Comparison of ENCODE assay signal across 1 cellular context in genomic region chr19:47227347-47228167, GRCh38.
TF ChIP-seq lines count a peak whose summit lies in the region.

No MANE protein-coding gene starts in this region.

TF ChIP-seq in HepG2, 621 proteins besides CTCF, POLR2A, EP300 and RAD21 (continued from another document and continues in another):
- TF ChIP-seq PRDM4 (CRISPR knock-in tag; IDR thresholded peaks at IDR 0.05; ENCODE audit: borderline replicate concordance) (no peak), HDAC1 (CRISPR knock-in tag; IDR thresholded peaks at IDR 0.05) (no peak; the same call in 1 of the 2 replicates), ZNF556 (CRISPR knock-in tag; IDR thresholded peaks at IDR 0.05; ENCODE audit: borderline replicate concordance) (no peak), ATAD3A (CRISPR knock-in tag; IDR thresholded peaks at IDR 0.05) (no peak), ZNF317 (CRISPR knock-in tag; IDR thresholded peaks at IDR 0.05) (peak; percentile 52; the same call in 1 of the 2 replicates), HNRNPK (IDR thresholded peaks at IDR 0.05; ENCODE audit: low read depth, low read length, poor library complexity, severe bottlenecking) (peak; percentile 8), ZNF569 (CRISPR knock-in tag; IDR thresholded peaks at IDR 0.05; ENCODE audit: borderline replicate concordance) (no peak), ATF5 (CRISPR knock-in tag; IDR thresholded peaks at IDR 0.05; ENCODE audit: low read depth) (no peak), CC2D1A (CRISPR knock-in tag; IDR thresholded peaks at IDR 0.05) (no peak), BCL6 (CRISPR knock-in tag; IDR thresholded peaks at IDR 0.05) (peak; percentile 69), ESRRA (CRISPR knock-in tag; IDR thresholded peaks at IDR 0.05; ENCODE audit: low read depth) (no peak; the same call in none of the 2 replicates), ZNF367 (CRISPR knock-in tag; IDR thresholded peaks at IDR 0.05; ENCODE audit: borderline replicate concordance) (no peak), ELK4 (CRISPR knock-in tag; IDR thresholded peaks at IDR 0.05; ENCODE audit: borderline replicate concordance) (no peak), CSRNP2 (CRISPR knock-in tag; conservative IDR thresholded peaks at IDR 0.05; ENCODE audit: low read depth) (no peak), ZNF781 (CRISPR knock-in tag; IDR thresholded peaks at IDR 0.05; ENCODE audit: borderline replicate concordance, not compliant biosample characterization) (no peak), ZNF543 (CRISPR knock-in tag; IDR thresholded peaks at IDR 0.05) (no peak), TERF1 (CRISPR knock-in tag; IDR thresholded peaks at IDR 0.05) (no peak), TMF1 (CRISPR knock-in tag; IDR thresholded peaks at IDR 0.05; ENCODE audit: low read depth) (no peak), ZSCAN29 (CRISPR knock-in tag; conservative IDR thresholded peaks at IDR 0.05) (no peak), SRY (CRISPR knock-in tag; IDR thresholded peaks at IDR 0.05) (no peak), REL (CRISPR knock-in tag; conservative IDR thresholded peaks at IDR 0.05) (peak; percentile 69; the same call in 1 of the 2 replicates), IKZF5 (CRISPR knock-in tag; IDR thresholded peaks at IDR 0.05) (peak; percentile 53), NFYC (CRISPR knock-in tag; IDR thresholded peaks at IDR 0.05) (no peak), ARNT2 (CRISPR knock-in tag; IDR thresholded peaks at IDR 0.05; ENCODE audit: low read depth) (no peak), EHMT2 (IDR thresholded peaks at IDR 0.05; ENCODE audit: borderline replicate concordance, low read depth, low read length) (no peak), FOXJ3 (CRISPR knock-in tag; IDR thresholded peaks at IDR 0.05; ENCODE audit: borderline replicate concordance) (no peak; the same call in 1 of the 2 replicates), ATF1 (CRISPR knock-in tag; IDR thresholded peaks at IDR 0.05) (no peak), CCDC6 (CRISPR knock-in tag; IDR thresholded peaks at IDR 0.05) (0 out of 2 replicates have a peak, but pooled peaks have one; percentile 23), RAD51 (IDR thresholded peaks at IDR 0.05; ENCODE audit: borderline replicate concordance) (no peak), CBX1 (IDR thresholded peaks at IDR 0.05; ENCODE audit: low read depth) (no peak), RBM39 (IDR thresholded peaks at IDR 0.05; ENCODE audit: low read depth, low read length, poor library complexity, severe bottlenecking) (no peak), MED8 (CRISPR knock-in tag; IDR thresholded peaks at IDR 0.05; ENCODE audit: insufficient replicate concordance) (no peak), ZMAT5 (CRISPR knock-in tag; IDR thresholded peaks at IDR 0.05; ENCODE audit: borderline replicate concordance, low read depth) (no peak), DPF2 (CRISPR knock-in tag; IDR thresholded peaks at IDR 0.05; ENCODE audit: borderline replicate concordance, low read depth) (peak; percentile 69; the same call in 1 of the 2 replicates), ZNF33B (CRISPR knock-in tag; IDR thresholded peaks at IDR 0.05) (no peak), MBD4 (IDR thresholded peaks at IDR 0.05; ENCODE audit: borderline replicate concordance, low read length) (no peak), XRCC5 (optimal IDR thresholded peaks at IDR 0.05; ENCODE audit: low read length) (peak; percentile 77), HOXA7 (CRISPR knock-in tag; IDR thresholded peaks at IDR 0.05) (no peak), ZNF350 (CRISPR knock-in tag; IDR thresholded peaks at IDR 0.05; ENCODE audit: borderline replicate concordance, low read depth) (peak; percentile 80), FOXO4 (CRISPR knock-in tag; conservative IDR thresholded peaks at IDR 0.05) (no peak), NR2F6 (IDR thresholded peaks at IDR 0.05) (peak; percentile 87), NR2F6 (CRISPR knock-in tag; IDR thresholded peaks at IDR 0.05) (peak; percentile 81), SSRP1 (CRISPR knock-in tag; IDR thresholded peaks at IDR 0.05) (no peak), ZNF776 (CRISPR knock-in tag; IDR thresholded peaks at IDR 0.05) (no peak), ZKSCAN1 (IDR thresholded peaks at IDR 0.05; ENCODE audit: low read length) (no peak), ZNF792 (CRISPR knock-in tag; IDR thresholded peaks at IDR 0.05) (no peak), TEF (CRISPR knock-in tag; IDR thresholded peaks at IDR 0.05) (no peak), STAG1 (CRISPR knock-in tag; IDR thresholded peaks at IDR 0.05) (no peak), ZNF121 (CRISPR knock-in tag; IDR thresholded peaks at IDR 0.05) (peak; percentile 79), ZNF619 (CRISPR knock-in tag; IDR thresholded peaks at IDR 0.05) (no peak), PAWR (CRISPR knock-in tag; IDR thresholded peaks at IDR 0.05; ENCODE audit: borderline replicate concordance) (0 out of 2 replicates have a peak, but pooled peaks have one; percentile 13), ZNF207 (IDR thresholded peaks at IDR 0.05; ENCODE audit: borderline replicate concordance) (no peak), ZBTB43 (CRISPR knock-in tag; conservative IDR thresholded peaks at IDR 0.05) (no peak; the same call in 1 of the 2 replicates), FOXP1 (IDR thresholded peaks at IDR 0.05) (no peak), FOXP1 (CRISPR knock-in tag; IDR thresholded peaks at IDR 0.05) (no peak), ZNF839 (CRISPR knock-in tag; IDR thresholded peaks at IDR 0.05; ENCODE audit: borderline replicate concordance) (no peak), ZNF276 (CRISPR knock-in tag; IDR thresholded peaks at IDR 0.05; ENCODE audit: low read depth) (no peak), SRSF9 (IDR thresholded peaks at IDR 0.05; ENCODE audit: borderline replicate concordance, insufficient read depth, low read depth, low read length, poor library complexity, severe bottlenecking) (no peak), ZNF780A (CRISPR knock-in tag; IDR thresholded peaks at IDR 0.05) (no peak), ZNF337 (CRISPR knock-in tag; IDR thresholded peaks at IDR 0.05; ENCODE audit: borderline replicate concordance, low read depth) (no peak)
